In genomic region chr12:20109667-20110066, GRCh38 we compare ENCODE assay signal across 18 cellular contexts.
DNase-seq lines count a peak whose midpoint lies in the region; ATAC-seq and TF ChIP-seq lines count a peak whose summit lies in the region.
"Had no signal": no experiment of that assay in that cellular context is flagged by ENCODE, and none has a peak within 500 bp of the region (broad histone marks: within the 10 kb centered on the region; RNA-seq: fewer than 3 reads in every experiment).

No MANE protein-coding gene starts in this region.

- H3K9me3 ChIP-seq in right atrium auricular region (no peaks in the 10 kb centered on the region), tibial artery (no peaks in the 10 kb centered on the region)
- H3K9me3 ChIP-seq: BE2C, SJSA1 had no signal

- intact Hi-C loops in Right ventricle myocardium superior (cut with DNase I) (no loop called here), tibial artery (cut with DNase I; ENCODE audit: low total_unique reads) (no loop called here)

- H3K4me1 ChIP-seq in right atrium auricular region (peaks cover 0 to 26% of the 10 kb centered on the region in 2 donors), tibial artery (peaks cover 0 to 51% (median 5%) of the 10 kb centered on the region in 4 donors)
- H3K4me1 ChIP-seq: BE2C, SJSA1 had no signal

- H3K27me3 ChIP-seq in right atrium auricular region, result no peaks in the 10 kb centered on the region
- no peaks in the 10 kb centered on the region for H3K27me3 ChIP-seq in tibial artery
- H3K27me3 ChIP-seq: BE2C, SJSA1 had no signal

- H3K4me3 ChIP-seq in right atrium auricular region, result no peak overlapping the region
- no peak overlapping the region for H3K4me3 ChIP-seq in tibial artery
- H3K4me3 ChIP-seq: SJSA1 had no signal

- H3K27me3 Mint-ChIP-seq in chondrocyte (ENCODE audit: low read depth), result no peaks in the 10 kb centered on the region
- H3K27me3 Mint-ChIP-seq in nephron (ENCODE audit: low read depth), result no peaks in the 10 kb centered on the region
- H3K27me3 Mint-ChIP-seq: CD4-positive, alpha-beta T cell had no signal

- TF ChIP-seq CTCF in right atrium auricular region (IDR thresholded peaks at IDR 0.05) (no peak), chondrocyte (IDR thresholded peaks at IDR 0.05) (no peak), nephron (IDR thresholded peaks at IDR 0.05; ENCODE audit: unreplicated experiment in 3 of 3) (no peak), tibial artery (IDR thresholded peaks at IDR 0.05) (no peak)

- peak overlapping the region; percentile 31 for H3K4me3 Mint-ChIP-seq in chondrocyte (ENCODE audit: unreplicated experiment)
- H3K4me3 Mint-ChIP-seq in nephron, result no peak overlapping the region
- H3K4me3 Mint-ChIP-seq: CD4-positive, alpha-beta T cell had no signal

- H3K27ac Mint-ChIP-seq in chondrocyte (ENCODE audit: unreplicated experiment) (peak overlapping the region; percentile 82), nephron (peak overlapping the region; percentile 9 to 68 (median 28))
- H3K27ac Mint-ChIP-seq: CD4-positive, alpha-beta T cell had no signal

- peaks cover 10% of the 10 kb centered on the region for H3K9me3 Mint-ChIP-seq in chondrocyte (ENCODE audit: low read depth)
- H3K9me3 Mint-ChIP-seq in nephron, result peaks cover 5% of the 10 kb centered on the region

- no peak for DNase-seq in Right ventricle myocardium superior
- no peak for DNase-seq in right atrium auricular region (ENCODE audit: low spot score)
- DNase-seq in chondrocyte (ENCODE audit: low spot score), result no peak
- DNase-seq in tibial artery, result no peak
- DNase-seq in stimulated activated CD4-positive, alpha-beta T cell treated with anti-CD3 and anti-CD28 coated beads, Interleukin-12 subunit alpha, Interleukin-12 subunit beta, amount 100 ng/mL, for 4 hours, result no peak
- DNase-seq: 8988T; BE2C; CD4-positive, alpha-beta T cell; DMS53; NCI-H187 treated with DMSO at 0.1 percent for 48 hours; NCI-H69; PC-3 had no signal

- no peaks in the 10 kb centered on the region for H3K36me3 ChIP-seq in right atrium auricular region
- no peaks in the 10 kb centered on the region for H3K36me3 ChIP-seq in tibial artery
- H3K36me3 ChIP-seq: BE2C, SJSA1 had no signal

- H3K36me3 Mint-ChIP-seq in chondrocyte (ENCODE audit: low read depth), result peaks cover 1% of the 10 kb centered on the region
- H3K36me3 Mint-ChIP-seq in nephron (ENCODE audit: low read depth), result no peaks in the 10 kb centered on the region

- peaks cover 40% of the 10 kb centered on the region for H3K4me1 Mint-ChIP-seq in chondrocyte (ENCODE audit: low read depth)
- peaks cover 16% of the 10 kb centered on the region for H3K4me1 Mint-ChIP-seq in nephron

- peak overlapping the region in 1 of 2 donors; percentile 53 for H3K27ac ChIP-seq in right atrium auricular region
- peak overlapping the region; percentile 64 for H3K27ac ChIP-seq in tibial artery
- H3K27ac ChIP-seq: RWPE1, SJSA1 had no signal

- ATAC-seq in Right ventricle myocardium superior (ENCODE audit: poor library complexity) (peak; percentile 70), HG03095 (IDR thresholded peaks at IDR 0.05; ENCODE audit: unreplicated experiment) (no peak)
- no peak for ATAC-seq in activated CD4-positive, CD25-positive, alpha-beta regulatory T cell treated with anti-CD3 and anti-CD28 coated beads, Interleukin-2, amount 50 U/mL, for 24 hours
- ATAC-seq: HCT116, PC-3 had no signal
